In genomic region chr6:3869632-3870527, GRCh38 we compare ENCODE assay signal across 1 cellular context.
TF ChIP-seq lines count a peak whose summit lies in the region.

No MANE protein-coding gene starts in this region.

TF ChIP-seq in HepG2, 621 proteins besides CTCF, POLR2A, EP300 and RAD21 (continued from another document and continues in another):
- TF ChIP-seq TOPORS (CRISPR knock-in tag; IDR thresholded peaks at IDR 0.05), result 0 out of 2 replicates have a peak, but pooled peaks have one; percentile 26
- TF ChIP-seq DNMT1 (CRISPR knock-in tag; IDR thresholded peaks at IDR 0.05), result 0 out of 2 replicates have a peak, but pooled peaks have one; percentile 39
- TF ChIP-seq, protein P1, sequence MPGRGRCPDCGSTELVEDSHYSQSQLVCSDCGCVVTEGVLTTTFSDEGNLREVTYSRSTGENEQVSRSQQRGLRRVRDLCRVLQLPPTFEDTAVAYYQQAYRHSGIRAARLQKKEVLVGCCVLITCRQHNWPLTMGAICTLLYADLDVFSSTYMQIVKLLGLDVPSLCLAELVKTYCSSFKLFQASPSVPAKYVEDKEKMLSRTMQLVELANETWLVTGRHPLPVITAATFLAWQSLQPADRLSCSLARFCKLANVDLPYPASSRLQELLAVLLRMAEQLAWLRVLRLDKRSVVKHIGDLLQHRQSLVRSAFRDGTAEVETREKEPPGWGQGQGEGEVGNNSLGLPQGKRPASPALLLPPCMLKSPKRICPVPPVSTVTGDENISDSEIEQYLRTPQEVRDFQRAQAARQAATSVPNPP (CRISPR knock-in tag; IDR thresholded peaks at IDR 0.05), result no peak
- peak; percentile 67; the same call in 1 of the 2 replicates for TF ChIP-seq ZNF44 (CRISPR knock-in tag; IDR thresholded peaks at IDR 0.05)
- TF ChIP-seq, protein P2, sequence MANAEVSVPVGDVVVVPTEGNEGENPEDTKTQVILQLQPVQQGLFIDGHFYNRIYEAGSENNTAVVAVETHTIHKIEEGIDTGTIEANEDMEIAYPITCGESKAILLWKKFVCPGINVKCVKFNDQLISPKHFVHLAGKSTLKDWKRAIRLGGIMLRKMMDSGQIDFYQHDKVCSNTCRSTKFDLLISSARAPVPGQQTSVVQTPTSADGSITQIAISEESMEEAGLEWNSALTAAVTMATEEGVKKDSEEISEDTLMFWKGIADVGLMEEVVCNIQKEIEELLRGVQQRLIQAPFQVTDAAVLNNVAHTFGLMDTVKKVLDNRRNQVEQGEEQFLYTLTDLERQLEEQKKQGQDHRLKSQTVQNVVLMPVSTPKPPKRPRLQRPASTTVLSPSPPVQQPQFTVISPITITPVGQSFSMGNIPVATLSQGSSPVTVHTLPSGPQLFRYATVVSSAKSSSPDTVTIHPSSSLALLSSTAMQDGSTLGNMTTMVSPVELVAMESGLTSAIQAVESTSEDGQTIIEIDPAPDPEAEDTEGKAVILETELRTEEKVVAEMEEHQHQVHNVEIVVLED (CRISPR knock-in tag; IDR thresholded peaks at IDR 0.05; ENCODE audit: borderline replicate concordance), result peak; percentile 35; the same call in 1 of the 2 replicates
- TF ChIP-seq ATF5 (CRISPR knock-in tag; IDR thresholded peaks at IDR 0.05; ENCODE audit: low read depth), result no peak
- peak; percentile 65; the same call in 1 of the 2 replicates for TF ChIP-seq THAP11 (CRISPR knock-in tag; IDR thresholded peaks at IDR 0.05)
- no peak for TF ChIP-seq ZNF256 (CRISPR knock-in tag; conservative IDR thresholded peaks at IDR 0.05)
- no peak for TF ChIP-seq ZMAT5 (CRISPR knock-in tag; IDR thresholded peaks at IDR 0.05; ENCODE audit: borderline replicate concordance, low read depth)
- no peak for TF ChIP-seq ZNF768 (CRISPR knock-in tag; IDR thresholded peaks at IDR 0.05)
- peak; percentile 98 for TF ChIP-seq ELF3 (CRISPR knock-in tag; IDR thresholded peaks at IDR 0.05)
- TF ChIP-seq NCOA2 (CRISPR knock-in tag; IDR thresholded peaks at IDR 0.05), result peak; percentile 90
- TF ChIP-seq FIP1L1 (IDR thresholded peaks at IDR 0.05; ENCODE audit: borderline replicate concordance, insufficient read depth, low read depth, low read length), result 0 out of 2 replicates have a peak, but pooled peaks have one; percentile 44
- no peak for TF ChIP-seq YEATS2 (CRISPR knock-in tag; IDR thresholded peaks at IDR 0.05; ENCODE audit: borderline replicate concordance)
- TF ChIP-seq TSC22D2 (CRISPR knock-in tag; IDR thresholded peaks at IDR 0.05; ENCODE audit: borderline replicate concordance), result 0 out of 2 replicates have a peak, but pooled peaks have one; percentile 20
- TF ChIP-seq HCFC1 (IDR thresholded peaks at IDR 0.05; ENCODE audit: low read depth, low read length), result no peak
- TF ChIP-seq HOXA5 (CRISPR knock-in tag; IDR thresholded peaks at IDR 0.05), result no peak
- 0 out of 2 replicates have a peak, but pooled peaks have one; percentile 76 for TF ChIP-seq ZNF891 (CRISPR knock-in tag; IDR thresholded peaks at IDR 0.05)
- peak; percentile 85 for TF ChIP-seq HDAC1 (CRISPR knock-in tag; IDR thresholded peaks at IDR 0.05)
- TF ChIP-seq, protein P3, sequence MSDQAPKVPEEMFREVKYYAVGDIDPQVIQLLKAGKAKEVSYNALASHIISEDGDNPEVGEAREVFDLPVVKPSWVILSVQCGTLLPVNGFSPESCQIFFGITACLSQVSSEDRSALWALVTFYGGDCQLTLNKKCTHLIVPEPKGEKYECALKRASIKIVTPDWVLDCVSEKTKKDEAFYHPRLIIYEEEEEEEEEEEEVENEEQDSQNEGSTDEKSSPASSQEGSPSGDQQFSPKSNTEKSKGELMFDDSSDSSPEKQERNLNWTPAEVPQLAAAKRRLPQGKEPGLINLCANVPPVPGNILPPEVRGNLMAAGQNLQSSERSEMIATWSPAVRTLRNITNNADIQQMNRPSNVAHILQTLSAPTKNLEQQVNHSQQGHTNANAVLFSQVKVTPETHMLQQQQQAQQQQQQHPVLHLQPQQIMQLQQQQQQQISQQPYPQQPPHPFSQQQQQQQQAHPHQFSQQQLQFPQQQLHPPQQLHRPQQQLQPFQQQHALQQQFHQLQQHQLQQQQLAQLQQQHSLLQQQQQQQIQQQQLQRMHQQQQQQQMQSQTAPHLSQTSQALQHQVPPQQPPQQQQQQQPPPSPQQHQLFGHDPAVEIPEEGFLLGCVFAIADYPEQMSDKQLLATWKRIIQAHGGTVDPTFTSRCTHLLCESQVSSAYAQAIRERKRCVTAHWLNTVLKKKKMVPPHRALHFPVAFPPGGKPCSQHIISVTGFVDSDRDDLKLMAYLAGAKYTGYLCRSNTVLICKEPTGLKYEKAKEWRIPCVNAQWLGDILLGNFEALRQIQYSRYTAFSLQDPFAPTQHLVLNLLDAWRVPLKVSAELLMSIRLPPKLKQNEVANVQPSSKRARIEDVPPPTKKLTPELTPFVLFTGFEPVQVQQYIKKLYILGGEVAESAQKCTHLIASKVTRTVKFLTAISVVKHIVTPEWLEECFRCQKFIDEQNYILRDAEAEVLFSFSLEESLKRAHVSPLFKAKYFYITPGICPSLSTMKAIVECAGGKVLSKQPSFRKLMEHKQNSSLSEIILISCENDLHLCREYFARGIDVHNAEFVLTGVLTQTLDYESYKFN (CRISPR knock-in tag; conservative IDR thresholded peaks at IDR 0.05), result peak; percentile 96
- 0 out of 2 replicates have a peak, but pooled peaks have one; percentile 66 for TF ChIP-seq ZNF547 (CRISPR knock-in tag; IDR thresholded peaks at IDR 0.05)
- no peak for TF ChIP-seq SMC3 (IDR thresholded peaks at IDR 0.05; ENCODE audit: low read length)
- TF ChIP-seq GPBP1L1 (CRISPR knock-in tag; IDR thresholded peaks at IDR 0.05), result no peak
- TF ChIP-seq RCOR2 (CRISPR knock-in tag; IDR thresholded peaks at IDR 0.05), result peak; percentile 84
- no peak for TF ChIP-seq ZMYM3 (CRISPR knock-in tag; IDR thresholded peaks at IDR 0.05)
- TF ChIP-seq RAD51 (IDR thresholded peaks at IDR 0.05; ENCODE audit: borderline replicate concordance), result no peak
- no peak for TF ChIP-seq SRSF4 (IDR thresholded peaks at IDR 0.05; ENCODE audit: low read depth, low read length, poor library complexity, severe bottlenecking)
- no peak for TF ChIP-seq TCF12 (IDR thresholded peaks at IDR 0.05)
- TF ChIP-seq TCF12 (CRISPR knock-in tag; IDR thresholded peaks at IDR 0.05), result no peak; the same call in 1 of the 2 replicates
- no peak for TF ChIP-seq ARNT (IDR thresholded peaks at IDR 0.05)
- TF ChIP-seq, protein P4, sequence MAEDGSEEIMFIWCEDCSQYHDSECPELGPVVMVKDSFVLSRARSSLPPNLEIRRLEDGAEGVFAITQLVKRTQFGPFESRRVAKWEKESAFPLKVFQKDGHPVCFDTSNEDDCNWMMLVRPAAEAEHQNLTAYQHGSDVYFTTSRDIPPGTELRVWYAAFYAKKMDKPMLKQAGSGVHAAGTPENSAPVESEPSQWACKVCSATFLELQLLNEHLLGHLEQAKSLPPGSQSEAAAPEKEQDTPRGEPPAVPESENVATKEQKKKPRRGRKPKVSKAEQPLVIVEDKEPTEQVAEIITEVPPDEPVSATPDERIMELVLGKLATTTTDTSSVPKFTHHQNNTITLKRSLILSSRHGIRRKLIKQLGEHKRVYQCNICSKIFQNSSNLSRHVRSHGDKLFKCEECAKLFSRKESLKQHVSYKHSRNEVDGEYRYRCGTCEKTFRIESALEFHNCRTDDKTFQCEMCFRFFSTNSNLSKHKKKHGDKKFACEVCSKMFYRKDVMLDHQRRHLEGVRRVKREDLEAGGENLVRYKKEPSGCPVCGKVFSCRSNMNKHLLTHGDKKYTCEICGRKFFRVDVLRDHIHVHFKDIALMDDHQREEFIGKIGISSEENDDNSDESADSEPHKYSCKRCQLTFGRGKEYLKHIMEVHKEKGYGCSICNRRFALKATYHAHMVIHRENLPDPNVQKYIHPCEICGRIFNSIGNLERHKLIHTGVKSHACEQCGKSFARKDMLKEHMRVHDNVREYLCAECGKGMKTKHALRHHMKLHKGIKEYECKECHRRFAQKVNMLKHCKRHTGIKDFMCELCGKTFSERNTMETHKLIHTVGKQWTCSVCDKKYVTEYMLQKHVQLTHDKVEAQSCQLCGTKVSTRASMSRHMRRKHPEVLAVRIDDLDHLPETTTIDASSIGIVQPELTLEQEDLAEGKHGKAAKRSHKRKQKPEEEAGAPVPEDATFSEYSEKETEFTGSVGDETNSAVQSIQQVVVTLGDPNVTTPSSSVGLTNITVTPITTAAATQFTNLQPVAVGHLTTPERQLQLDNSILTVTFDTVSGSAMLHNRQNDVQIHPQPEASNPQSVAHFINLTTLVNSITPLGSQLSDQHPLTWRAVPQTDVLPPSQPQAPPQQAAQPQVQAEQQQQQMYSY (CRISPR knock-in tag; IDR thresholded peaks at IDR 0.05), result no peak
- TF ChIP-seq PTBP1 (IDR thresholded peaks at IDR 0.05; ENCODE audit: low read depth, low read length, poor library complexity, severe bottlenecking), result no peak
- TF ChIP-seq ZNF335 (CRISPR knock-in tag; IDR thresholded peaks at IDR 0.05), result no peak
- no peak for TF ChIP-seq ZNF143 (CRISPR knock-in tag; IDR thresholded peaks at IDR 0.05)
- peak; percentile 58; the same call in 1 of the 2 replicates for TF ChIP-seq ZBTB38 (CRISPR knock-in tag; IDR thresholded peaks at IDR 0.05)
- TF ChIP-seq, protein P5, sequence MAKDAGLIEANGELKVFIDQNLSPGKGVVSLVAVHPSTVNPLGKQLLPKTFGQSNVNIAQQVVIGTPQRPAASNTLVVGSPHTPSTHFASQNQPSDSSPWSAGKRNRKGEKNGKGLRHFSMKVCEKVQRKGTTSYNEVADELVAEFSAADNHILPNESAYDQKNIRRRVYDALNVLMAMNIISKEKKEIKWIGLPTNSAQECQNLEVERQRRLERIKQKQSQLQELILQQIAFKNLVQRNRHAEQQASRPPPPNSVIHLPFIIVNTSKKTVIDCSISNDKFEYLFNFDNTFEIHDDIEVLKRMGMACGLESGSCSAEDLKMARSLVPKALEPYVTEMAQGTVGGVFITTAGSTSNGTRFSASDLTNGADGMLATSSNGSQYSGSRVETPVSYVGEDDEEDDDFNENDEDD (CRISPR knock-in tag; IDR thresholded peaks at IDR 0.05; ENCODE audit: borderline replicate concordance), result peak; percentile 27; the same call in 1 of the 2 replicates
- TF ChIP-seq, protein P6, sequence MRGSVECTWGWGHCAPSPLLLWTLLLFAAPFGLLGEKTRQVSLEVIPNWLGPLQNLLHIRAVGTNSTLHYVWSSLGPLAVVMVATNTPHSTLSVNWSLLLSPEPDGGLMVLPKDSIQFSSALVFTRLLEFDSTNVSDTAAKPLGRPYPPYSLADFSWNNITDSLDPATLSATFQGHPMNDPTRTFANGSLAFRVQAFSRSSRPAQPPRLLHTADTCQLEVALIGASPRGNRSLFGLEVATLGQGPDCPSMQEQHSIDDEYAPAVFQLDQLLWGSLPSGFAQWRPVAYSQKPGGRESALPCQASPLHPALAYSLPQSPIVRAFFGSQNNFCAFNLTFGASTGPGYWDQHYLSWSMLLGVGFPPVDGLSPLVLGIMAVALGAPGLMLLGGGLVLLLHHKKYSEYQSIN (CRISPR knock-in tag; IDR thresholded peaks at IDR 0.05; ENCODE audit: borderline replicate concordance), result no peak
- TF ChIP-seq SOX5 (CRISPR knock-in tag; IDR thresholded peaks at IDR 0.05; ENCODE audit: borderline replicate concordance), result peak; percentile 79
- TF ChIP-seq, protein P7, sequence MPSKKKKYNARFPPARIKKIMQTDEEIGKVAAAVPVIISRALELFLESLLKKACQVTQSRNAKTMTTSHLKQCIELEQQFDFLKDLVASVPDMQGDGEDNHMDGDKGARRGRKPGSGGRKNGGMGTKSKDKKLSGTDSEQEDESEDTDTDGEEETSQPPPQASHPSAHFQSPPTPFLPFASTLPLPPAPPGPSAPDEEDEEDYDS (CRISPR knock-in tag; IDR thresholded peaks at IDR 0.05), result peak; percentile 67
- 0 out of 2 replicates have a peak, but pooled peaks have one; percentile 11 for TF ChIP-seq IRF2 (CRISPR knock-in tag; IDR thresholded peaks at IDR 0.05)
- TF ChIP-seq KDM2A (CRISPR knock-in tag; IDR thresholded peaks at IDR 0.05; ENCODE audit: borderline replicate concordance, low read depth), result peak; percentile 22; the same call in 1 of the 2 replicates
- TF ChIP-seq, protein P8, sequence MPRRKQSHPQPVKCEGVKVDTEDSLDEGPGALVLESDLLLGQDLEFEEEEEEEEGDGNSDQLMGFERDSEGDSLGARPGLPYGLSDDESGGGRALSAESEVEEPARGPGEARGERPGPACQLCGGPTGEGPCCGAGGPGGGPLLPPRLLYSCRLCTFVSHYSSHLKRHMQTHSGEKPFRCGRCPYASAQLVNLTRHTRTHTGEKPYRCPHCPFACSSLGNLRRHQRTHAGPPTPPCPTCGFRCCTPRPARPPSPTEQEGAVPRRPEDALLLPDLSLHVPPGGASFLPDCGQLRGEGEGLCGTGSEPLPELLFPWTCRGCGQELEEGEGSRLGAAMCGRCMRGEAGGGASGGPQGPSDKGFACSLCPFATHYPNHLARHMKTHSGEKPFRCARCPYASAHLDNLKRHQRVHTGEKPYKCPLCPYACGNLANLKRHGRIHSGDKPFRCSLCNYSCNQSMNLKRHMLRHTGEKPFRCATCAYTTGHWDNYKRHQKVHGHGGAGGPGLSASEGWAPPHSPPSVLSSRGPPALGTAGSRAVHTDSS (CRISPR knock-in tag; conservative IDR thresholded peaks at IDR 0.05), result no peak
- no peak for TF ChIP-seq ZNF740 (CRISPR knock-in tag; IDR thresholded peaks at IDR 0.05)
- TF ChIP-seq NRL (CRISPR knock-in tag; IDR thresholded peaks at IDR 0.05; ENCODE audit: borderline replicate concordance), result 0 out of 2 replicates have a peak, but pooled peaks have one; percentile 81
- TF ChIP-seq, protein P9, sequence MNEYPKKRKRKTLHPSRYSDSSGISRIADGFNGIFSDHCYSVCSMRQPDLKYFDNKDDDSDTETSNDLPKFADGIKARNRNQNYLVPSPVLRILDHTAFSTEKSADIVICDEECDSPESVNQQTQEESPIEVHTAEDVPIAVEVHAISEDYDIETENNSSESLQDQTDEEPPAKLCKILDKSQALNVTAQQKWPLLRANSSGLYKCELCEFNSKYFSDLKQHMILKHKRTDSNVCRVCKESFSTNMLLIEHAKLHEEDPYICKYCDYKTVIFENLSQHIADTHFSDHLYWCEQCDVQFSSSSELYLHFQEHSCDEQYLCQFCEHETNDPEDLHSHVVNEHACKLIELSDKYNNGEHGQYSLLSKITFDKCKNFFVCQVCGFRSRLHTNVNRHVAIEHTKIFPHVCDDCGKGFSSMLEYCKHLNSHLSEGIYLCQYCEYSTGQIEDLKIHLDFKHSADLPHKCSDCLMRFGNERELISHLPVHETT (CRISPR knock-in tag; conservative IDR thresholded peaks at IDR 0.05), result no peak; the same call in 1 of the 2 replicates
